Comparison of ENCODE assay signal across 30 cellular contexts in genomic region chr4:113821851-113822250, GRCh38.
DNase-seq lines count a peak whose midpoint lies in the region; ATAC-seq, FAIRE-seq and TF ChIP-seq lines count a peak whose summit lies in the region.
"Had no signal": no experiment of that assay in that cellular context is flagged by ENCODE, and none has a peak within 500 bp of the region (broad histone marks: within the 10 kb centered on the region; RNA-seq: fewer than 3 reads in every experiment).

No MANE protein-coding gene starts in this region.

- intact Hi-C loops in activated CD4-positive, alpha-beta T cell treated with anti-CD3 and anti-CD28 coated beads, Interleukin-2, amount 10 ng/mL, durations not matched to agents 24 days and 14 days (cut with micrococcal nuclease) = loop anchor here (1.0 to 5.0 kb wide), 5 partner anchors 49 to 430 kb away; no protein-coding TSS in a partner anchor

- no peaks in the 10 kb centered on the region for H3K36me3 Mint-ChIP-seq in astrocyte (ENCODE audit: low read depth, unreplicated experiment)
- no peaks in the 10 kb centered on the region for H3K36me3 Mint-ChIP-seq in activated CD4-positive, alpha-beta T cell treated with anti-CD3 and anti-CD28 coated beads, Interleukin-2, amount 10 ng/mL, durations not matched to agents 24 days and 14 days (ENCODE audit: low read depth)
- no peaks in the 10 kb centered on the region for H3K36me3 Mint-ChIP-seq in activated CD4-positive, alpha-beta memory T cell treated with anti-CD3 and anti-CD28 coated beads, Interleukin-2, amount 10 ng/mL, durations not matched to agents 7 days and 5 days (ENCODE audit: low read depth)
- H3K36me3 Mint-ChIP-seq: brain had no signal

- ATAC-seq in GM18517 (IDR thresholded peaks at IDR 0.05; ENCODE audit: unreplicated experiment) = no peak
- ATAC-seq: gastroesophageal sphincter, left colon had no signal

- no peak overlapping the region for H3K27ac ChIP-seq in astrocyte (ENCODE audit: low read depth, low read length)
- no peak overlapping the region for H3K27ac ChIP-seq in keratinocyte (ENCODE audit: control insufficient read depth, insufficient read depth, low read length)
- H3K27ac ChIP-seq: C4-2B, gastroesophageal sphincter, ovary, WERI-Rb-1 had no signal

- no peak overlapping the region for H3K4me2 ChIP-seq in astrocyte (ENCODE audit: low read length)
- H3K4me2 ChIP-seq in keratinocyte (ENCODE audit: control insufficient read depth, extremely low read depth, insufficient read depth, low read depth, low read length) = peak overlapping the region; percentile 55

- CTCF ChIA-PET in activated CD4-positive, alpha-beta memory T cell treated with anti-CD3 and anti-CD28 coated beads, Interleukin-2, amount 10 ng/mL, durations not matched to agents 7 days and 5 days (lab: Charles Lee) = no interaction called here

- DNase-seq in GM18507 (ENCODE audit: extremely low spot score, insufficient read length, low read depth) (no peak), LHCN-M2 (ENCODE audit: low read depth) (peak; percentile 35), astrocyte (ENCODE audit: low read depth) (peak; percentile 74), keratinocyte (ENCODE audit: low read depth, low spot score) (peak; percentile 41), SIG-M5 treated with dmso at 0.1 percent for 504 hours (lab: John Stamatoyannopoulos, UW; ENCODE audit: unreplicated experiment) (no peak)
- DNase-seq in activated CD4-positive, alpha-beta T cell treated with anti-CD3 and anti-CD28 coated beads, Interleukin-2, amount 10 ng/mL, durations not matched to agents 24 days and 14 days = no peak
- DNase-seq in activated CD4-positive, alpha-beta memory T cell treated with anti-CD3 and anti-CD28 coated beads, Interleukin-2, amount 10 ng/mL, durations not matched to agents 7 days and 5 days = no peak
- DNase-seq: activated CD4-positive, alpha-beta T cell treated with anti-CD3 and anti-CD28 coated beads for 4 hours; activated effector memory CD4-positive, alpha-beta T cell treated with anti-CD3 and anti-CD28 coated beads, Interleukin-2, amount 50 U/mL, for 16 hours; activated naive CD8-positive, alpha-beta T cell treated with anti-CD3 and anti-CD28 coated beads, Interleukin-2, amount 50 U/mL, for 24 hours; COR-L47; GOT3; hypothalamus; immature natural killer cell; KBM-7; left colon; NCI-H1417 treated with DMSO at 0.1 percent for 48 hours; NCI-H2029 treated with DMSO at 0.1 percent for 48 hours; NCI-H226; NCI-H526 treated with DMSO at 0.1 percent for 48 hours; ovary; SIG-M5; stimulated activated naive CD8-positive, alpha-beta T cell treated with anti-CD3 and anti-CD28 coated beads, Interleukin-15, Interleukin-2, amounts not matched to agents 100 U/mL and 50 U/mL, for 24 hours; WERI-Rb-1 had no signal

- H3K27ac Mint-ChIP-seq in astrocyte (ENCODE audit: unreplicated experiment) = no peak overlapping the region
- H3K27ac Mint-ChIP-seq in activated CD4-positive, alpha-beta T cell treated with anti-CD3 and anti-CD28 coated beads, Interleukin-2, amount 10 ng/mL, durations not matched to agents 24 days and 14 days = no peak overlapping the region
- H3K27ac Mint-ChIP-seq in activated CD4-positive, alpha-beta memory T cell treated with anti-CD3 and anti-CD28 coated beads, Interleukin-2, amount 10 ng/mL, durations not matched to agents 7 days and 5 days = no peak overlapping the region
- H3K27ac Mint-ChIP-seq: immature natural killer cell had no signal

- no peaks in the 10 kb centered on the region for H3K36me3 ChIP-seq in astrocyte (ENCODE audit: insufficient read depth, low read length)
- H3K36me3 ChIP-seq in keratinocyte (ENCODE audit: control insufficient read depth in 2 of 2, extremely low read depth in 1 of 2, insufficient read depth in 2 of 2, low read length in 2 of 2) = no peaks in the 10 kb centered on the region
- H3K36me3 ChIP-seq: gastroesophageal sphincter, ovary, WERI-Rb-1 had no signal

- POLR2A ChIA-PET in activated CD4-positive, alpha-beta memory T cell treated with anti-CD3 and anti-CD28 coated beads, Interleukin-2, amount 10 ng/mL, durations not matched to agents 7 days and 5 days (lab: Charles Lee) = no interaction called here

- H3K9me1 ChIP-seq in keratinocyte (ENCODE audit: control insufficient read depth, extremely low read depth, insufficient read depth, low read length) = peaks cover 2% of the 10 kb centered on the region

- TF ChIP-seq CTCF in astrocyte (IDR thresholded peaks at IDR 0.05; ENCODE audit: insufficient read depth, low read depth, low read length) (no peak), keratinocyte (optimal IDR thresholded peaks at IDR 0.05 in 1 of 3, IDR thresholded peaks at IDR 0.05 in 1 of 3, conservative IDR thresholded peaks at IDR 0.05 in 1 of 3; ENCODE audit: extremely low read depth in 1 of 3, insufficient read depth in 2 of 3, low read length in 3 of 3) (no peak)

- H3K27me3 ChIP-seq in astrocyte (ENCODE audit: insufficient read depth, low read length) (no peaks in the 10 kb centered on the region), keratinocyte (ENCODE audit: control insufficient read depth, extremely low read depth, insufficient read depth, low read length) (no peaks in the 10 kb centered on the region)
- H3K27me3 ChIP-seq: gastroesophageal sphincter, ovary had no signal

- H3K9me3 ChIP-seq in astrocyte (ENCODE audit: insufficient read depth, low read depth, low read length) (no peaks in the 10 kb centered on the region), keratinocyte (ENCODE audit: control insufficient read depth, low read depth, low read length) (no peaks in the 10 kb centered on the region)
- H3K9me3 ChIP-seq: gastroesophageal sphincter, ovary had no signal

- dilution Hi-C loops in keratinocyte (cut with MboI; ENCODE audit: extremely low pct_ligation_motif_present, low sequenced_read_pairs) = no loop called here

- H3K9me3 Mint-ChIP-seq in astrocyte (ENCODE audit: unreplicated experiment) = no peaks in the 10 kb centered on the region
- H3K9me3 Mint-ChIP-seq in activated CD4-positive, alpha-beta T cell treated with anti-CD3 and anti-CD28 coated beads, Interleukin-2, amount 10 ng/mL, durations not matched to agents 24 days and 14 days = peaks cover 7% of the 10 kb centered on the region
- no peaks in the 10 kb centered on the region for H3K9me3 Mint-ChIP-seq in activated CD4-positive, alpha-beta memory T cell treated with anti-CD3 and anti-CD28 coated beads, Interleukin-2, amount 10 ng/mL, durations not matched to agents 7 days and 5 days
- H3K9me3 Mint-ChIP-seq: activated naive CD8-positive, alpha-beta T cell treated with anti-CD3 and anti-CD28 coated beads, Interleukin-2, amount 50 U/mL, for 24 hours had no signal

- H4K20me1 ChIP-seq in astrocyte (ENCODE audit: insufficient read depth, low read length) (no peaks in the 10 kb centered on the region), keratinocyte (ENCODE audit: control insufficient read depth, extremely low read depth, insufficient read depth, low read length) (no peaks in the 10 kb centered on the region)

- H3K27me3 Mint-ChIP-seq in astrocyte (ENCODE audit: low read depth, unreplicated experiment) = no peaks in the 10 kb centered on the region
- H3K27me3 Mint-ChIP-seq in activated CD4-positive, alpha-beta T cell treated with anti-CD3 and anti-CD28 coated beads, Interleukin-2, amount 10 ng/mL, durations not matched to agents 24 days and 14 days = no peaks in the 10 kb centered on the region
- H3K27me3 Mint-ChIP-seq in activated CD4-positive, alpha-beta memory T cell treated with anti-CD3 and anti-CD28 coated beads, Interleukin-2, amount 10 ng/mL, durations not matched to agents 7 days and 5 days = no peaks in the 10 kb centered on the region
- H3K27me3 Mint-ChIP-seq: activated naive CD8-positive, alpha-beta T cell treated with anti-CD3 and anti-CD28 coated beads, Interleukin-2, amount 50 U/mL, for 24 hours; brain had no signal

- no peaks in the 10 kb centered on the region for H3K79me2 ChIP-seq in astrocyte (ENCODE audit: insufficient read depth, low read length)
- no peaks in the 10 kb centered on the region for H3K79me2 ChIP-seq in keratinocyte (ENCODE audit: control insufficient read depth, insufficient read depth, low read length)

- H2AFZ ChIP-seq in astrocyte (ENCODE audit: low read depth, low read length) (no peak overlapping the region), keratinocyte (ENCODE audit: control insufficient read depth, low read length) (peak overlapping the region; percentile 52)

- FAIRE-seq in GM18507 (lab: Jason Lieb, UNC) (peak; percentile 39), astrocyte (lab: Jason Lieb, UNC) (no peak), keratinocyte (lab: Jason Lieb, UNC) (peak; percentile 77)
- FAIRE-seq: G401.6 had no signal

- H3K4me1 ChIP-seq in astrocyte (ENCODE audit: insufficient read depth, low read length) (peaks cover 2% of the 10 kb centered on the region), keratinocyte (ENCODE audit: control insufficient read depth, extremely low read depth, insufficient read depth, low read length) (peaks cover 10% of the 10 kb centered on the region)
- H3K4me1 ChIP-seq: gastroesophageal sphincter had no signal

- H3K4me3 Mint-ChIP-seq in astrocyte (ENCODE audit: unreplicated experiment) = no peak overlapping the region
- no peak overlapping the region for H3K4me3 Mint-ChIP-seq in activated CD4-positive, alpha-beta T cell treated with anti-CD3 and anti-CD28 coated beads, Interleukin-2, amount 10 ng/mL, durations not matched to agents 24 days and 14 days
- H3K4me3 Mint-ChIP-seq in activated CD4-positive, alpha-beta memory T cell treated with anti-CD3 and anti-CD28 coated beads, Interleukin-2, amount 10 ng/mL, durations not matched to agents 7 days and 5 days = no peak overlapping the region
- H3K4me3 Mint-ChIP-seq: brain, immature natural killer cell, neural crest cell had no signal

- H3K4me1 Mint-ChIP-seq in astrocyte (ENCODE audit: low read depth, unreplicated experiment) = peaks cover 31% of the 10 kb centered on the region
- H3K4me1 Mint-ChIP-seq in activated CD4-positive, alpha-beta T cell treated with anti-CD3 and anti-CD28 coated beads, Interleukin-2, amount 10 ng/mL, durations not matched to agents 24 days and 14 days = peaks cover 24% of the 10 kb centered on the region
- H3K4me1 Mint-ChIP-seq in activated CD4-positive, alpha-beta memory T cell treated with anti-CD3 and anti-CD28 coated beads, Interleukin-2, amount 10 ng/mL, durations not matched to agents 7 days and 5 days = peaks cover 26% of the 10 kb centered on the region

- H3K9ac ChIP-seq in astrocyte (ENCODE audit: low read length) = no peak overlapping the region
- no peak overlapping the region for H3K9ac ChIP-seq in keratinocyte (ENCODE audit: control insufficient read depth, extremely low read depth, insufficient read depth, low read length)

- H3K4me3 ChIP-seq in astrocyte (ENCODE audit: insufficient read depth, low read depth, low read length) (no peak overlapping the region), keratinocyte (ENCODE audit: control insufficient read depth in 2 of 3, extremely low read depth in 1 of 3, insufficient read depth in 2 of 3, low read depth in 1 of 3, low read length in 3 of 3) (peak overlapping the region in 1 of 3 experiments; percentile 24)
- H3K4me3 ChIP-seq: gastroesophageal sphincter, ovary had no signal

Comparison
In these comparisons a context has a peak if more than half of its experiments do, and no peak if none do; other contexts are left out.
1. DNase-seq: peak in LHCN-M2 (single experiment), astrocyte (single experiment) and keratinocyte (single experiment); none in GM18507 (single experiment), SIG-M5 treated with dmso at 0.1 percent for 504 hours (single experiment), activated CD4-positive, alpha-beta T cell treated with anti-CD3 and anti-CD28 coated beads, Interleukin-2, amount 10 ng/mL, durations not matched to agents 24 days and 14 days (single experiment) and activated CD4-positive, alpha-beta memory T cell treated with anti-CD3 and anti-CD28 coated beads, Interleukin-2, amount 10 ng/mL, durations not matched to agents 7 days and 5 days (single experiment).